ENCODE assay signal across 8 cellular contexts in the genomic region with DNA sequence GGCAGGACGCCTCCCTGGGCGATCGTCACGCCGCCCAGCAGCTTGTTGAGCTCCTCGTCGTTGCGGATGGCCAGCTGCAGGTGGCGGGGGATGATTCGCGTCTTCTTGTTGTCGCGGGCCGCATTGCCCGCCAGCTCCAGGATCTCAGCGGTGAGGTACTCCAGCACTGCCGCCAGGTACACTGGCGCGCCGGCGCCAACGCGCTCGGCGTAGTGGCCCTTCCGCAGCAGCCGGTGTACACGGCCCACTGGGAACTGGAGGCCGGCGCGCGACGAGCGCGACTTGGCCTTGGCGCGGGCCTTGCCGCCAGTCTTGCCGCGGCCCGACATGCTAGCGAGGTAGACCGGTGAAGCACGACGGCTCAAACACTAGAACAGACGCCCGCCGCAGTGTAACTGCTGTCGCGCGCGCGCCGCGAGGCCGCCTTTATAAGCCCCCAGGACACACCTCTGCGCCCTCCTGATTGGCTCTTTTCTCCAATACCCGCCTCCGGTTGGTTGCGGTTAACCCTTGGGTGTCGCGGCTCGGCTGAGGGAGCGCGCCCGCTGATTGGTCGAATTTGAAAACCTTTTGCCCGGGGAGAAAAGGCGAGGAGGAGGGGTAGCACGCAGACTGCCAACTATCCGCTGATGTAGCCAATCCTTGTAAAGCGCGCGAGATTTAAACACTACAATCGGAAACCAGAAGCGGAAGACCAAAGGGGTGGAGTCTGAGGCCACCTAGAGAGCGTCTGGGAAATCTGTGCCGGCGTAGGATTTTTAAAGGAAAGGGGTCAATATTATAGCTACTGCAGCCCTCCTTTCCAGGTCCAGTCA. TPM values are rescaled to one million over a fixed set of nuclear protein-coding genes. Genes with fewer than 3 reads are reported as not detected.
DNase-seq lines count a peak whose midpoint lies in the region; ATAC-seq and TF ChIP-seq lines count a peak whose summit lies in the region.

No MANE protein-coding gene starts in this region.

- in situ Hi-C loops in G401 (cut with HindIII; ENCODE audit: low sequenced_read_pairs): no loop called here
- in situ Hi-C loops in HAP-1 (cut with MboI; ENCODE audit: low sequenced_read_pairs): loop anchor here (5.0 kb wide), 1 partner anchor 63 kb away; a partner anchor contains a TSS

- DNase-seq in G401 (ENCODE audit: low spot score) (peak; percentile 100), HAP-1 (ENCODE audit: low spot score in 2 of 2) (peak; percentile 99), M059J (ENCODE audit: low read depth) (peak; percentile 99), fibroblast of the aortic adventitia (ENCODE audit: low read depth) (peak; percentile 100)
- DNase-seq in activated effector memory CD4-positive, alpha-beta T cell treated with anti-CD3 and anti-CD28 coated beads, Interleukin-2, amount 50 U/mL, for 16 hours: peak; percentile 100
- DNase-seq in natural killer cell treated with Interleukin-12 subunit alpha and Interleukin-12 subunit beta and Interleukin-15 and Interleukin-18, amount 100 ng/mL, for 72 hours (ENCODE audit: low spot score): peak; percentile 100
- DNase-seq in stimulated activated naive CD4-positive, alpha-beta T cell treated with Interleukin-2 at 50 U/mL for 16 hours (lab: John Stamatoyannopoulos, UW): peak; percentile 99

- H3K4me3 ChIP-seq in HAP-1 (peak overlapping the region; percentile 92), fibroblast of the aortic adventitia (ENCODE audit: low read depth, low read length) (peak overlapping the region; percentile 75)

- TF ChIP-seq CTCF in fibroblast of the aortic adventitia (IDR thresholded peaks at IDR 0.05; ENCODE audit: insufficient read depth, low read length): no peak

- peak; percentile 100 for TF ChIP-seq POLR2A in Raji (IDR thresholded peaks at IDR 0.05; ENCODE audit: insufficient read depth, low read depth, low read length)

- H3K27me3 Mint-ChIP-seq in natural killer cell treated with Interleukin-12 subunit alpha and Interleukin-12 subunit beta and Interleukin-15 and Interleukin-18, amount 100 ng/mL, for 72 hours: no peaks in the 10 kb centered on the region

- H3K36me3 ChIP-seq in HAP-1 (replicated peaks): peaks cover 74% of the 10 kb centered on the region

- H3K27ac Mint-ChIP-seq in natural killer cell treated with Interleukin-12 subunit alpha and Interleukin-12 subunit beta and Interleukin-15 and Interleukin-18, amount 100 ng/mL, for 72 hours: peak overlapping the region; percentile 92 to 93

- H3K27me3 ChIP-seq in HAP-1 (ENCODE audit: low read depth): no peaks in the 10 kb centered on the region

- H3K36me3 Mint-ChIP-seq in natural killer cell treated with Interleukin-12 subunit alpha and Interleukin-12 subunit beta and Interleukin-15 and Interleukin-18, amount 100 ng/mL, for 72 hours: peaks cover 33% of the 10 kb centered on the region

- H3K4me1 ChIP-seq in HAP-1: peaks cover 20% of the 10 kb centered on the region

- peaks cover 38 to 41% of the 10 kb centered on the region in 2 donors for H3K4me1 Mint-ChIP-seq in natural killer cell treated with Interleukin-12 subunit alpha and Interleukin-12 subunit beta and Interleukin-15 and Interleukin-18, amount 100 ng/mL, for 72 hours (ENCODE audit: low read depth in 2 of 2)

- peak overlapping the region; percentile 91 for H3K4me3 Mint-ChIP-seq in natural killer cell treated with Interleukin-12 subunit alpha and Interleukin-12 subunit beta and Interleukin-15 and Interleukin-18, amount 100 ng/mL, for 72 hours

- ATAC-seq in natural killer cell treated with Interleukin-12 subunit alpha and Interleukin-12 subunit beta and Interleukin-15 and Interleukin-18, amount 100 ng/mL, for 72 hours: peak; percentile 91 to 93

- H3K9me3 ChIP-seq in HAP-1: no peaks in the 10 kb centered on the region

- no peaks in the 10 kb centered on the region for H3K9me3 Mint-ChIP-seq in natural killer cell treated with Interleukin-12 subunit alpha and Interleukin-12 subunit beta and Interleukin-15 and Interleukin-18, amount 100 ng/mL, for 72 hours

RNA-seq across cellular contexts. Expression of a gene that starts 6.4 kb away (rescaled TPM):
- 4.0 and 4.7 TPM in 2 replicates for total RNA-seq in G401 (2014; rRNA removed; shearing (Covaris generic))
- 42.1 and 50.9 TPM in 2 replicates for total RNA-seq in M059J (2014; rRNA removed; shearing (Covaris generic))
- 7.0 and 30.5 TPM in 2 replicates for total RNA-seq in fibroblast of the aortic adventitia (ENCODE audit: low replicate concordance)
- total RNA-seq in natural killer cell treated with Interleukin-12 subunit alpha and Interleukin-12 subunit beta and Interleukin-15 and Interleukin-18, amount 100 ng/mL, for 72 hours: 10 to 100 TPM; 51.9 to 96.2 TPM

RNA-seq across cellular contexts. Expression of a gene that starts 10.6 kb away (rescaled TPM):
- 63.6 and 87.0 TPM in 2 replicates for total RNA-seq in G401 (2014; rRNA removed; shearing (Covaris generic))
- total RNA-seq in M059J (2014; rRNA removed; shearing (Covaris generic)): 17.2 and 18.5 TPM in 2 replicates
- total RNA-seq in fibroblast of the aortic adventitia (ENCODE audit: low replicate concordance): 5.3 and 14.9 TPM in 2 replicates
- total RNA-seq in natural killer cell treated with Interleukin-12 subunit alpha and Interleukin-12 subunit beta and Interleukin-15 and Interleukin-18, amount 100 ng/mL, for 72 hours: 10 to 100 TPM; 18.0 to 53.9 TPM

RNA-seq across cellular contexts. Expression of a gene that starts 11.9 kb away (rescaled TPM):
- total RNA-seq in G401 (2014; rRNA removed; shearing (Covaris generic)): 4.6 and 5.8 TPM in 2 replicates
- 7.1 and 10.3 TPM in 2 replicates for total RNA-seq in M059J (2014; rRNA removed; shearing (Covaris generic))
- total RNA-seq in fibroblast of the aortic adventitia (ENCODE audit: low replicate concordance): 2.6 and 4.9 TPM in 2 replicates
- 10 to 100 TPM; 37.9 to 58.4 TPM for total RNA-seq in natural killer cell treated with Interleukin-12 subunit alpha and Interleukin-12 subunit beta and Interleukin-15 and Interleukin-18, amount 100 ng/mL, for 72 hours

RNA-seq across cellular contexts. Expression of a gene that starts 26.1 kb away (rescaled TPM):
- total RNA-seq in G401 (2014; rRNA removed; shearing (Covaris generic)): 18.5 and 22.4 TPM in 2 replicates
- 10.8 and 20.1 TPM in 2 replicates for total RNA-seq in M059J (2014; rRNA removed; shearing (Covaris generic))
- total RNA-seq in fibroblast of the aortic adventitia (ENCODE audit: low replicate concordance): 8.7 and 19.1 TPM in 2 replicates
- 10 to 100 TPM; 33.4 to 49.5 TPM for total RNA-seq in natural killer cell treated with Interleukin-12 subunit alpha and Interleukin-12 subunit beta and Interleukin-15 and Interleukin-18, amount 100 ng/mL, for 72 hours

RNA-seq across cellular contexts. Expression of a gene that starts 27.7 kb away (rescaled TPM):
- 19.9 and 21.0 TPM in 2 replicates for total RNA-seq in G401 (2014; rRNA removed; shearing (Covaris generic))
- 18.9 and 20.9 TPM in 2 replicates for total RNA-seq in M059J (2014; rRNA removed; shearing (Covaris generic))
- 16.8 and 29.4 TPM in 2 replicates for total RNA-seq in fibroblast of the aortic adventitia (ENCODE audit: low replicate concordance)
- 10 to 100 TPM; 34.7 to 42.0 TPM for total RNA-seq in natural killer cell treated with Interleukin-12 subunit alpha and Interleukin-12 subunit beta and Interleukin-15 and Interleukin-18, amount 100 ng/mL, for 72 hours

Comparison
In these comparisons a context has a peak if more than half of its experiments do, and no peak if none do; other contexts are left out.
1. Peak in every context shown above with its lines: DNase-seq, ATAC-seq and H3K4me3 ChIP-seq.